ENCODE assay signal across 8 cellular contexts in genomic region chr4:151401739-151402138, GRCh38.
"Had no signal": no experiment of that assay in that cellular context is flagged by ENCODE, and none has a peak within 500 bp of the region (broad histone marks: within the 10 kb centered on the region; RNA-seq: fewer than 3 reads in every experiment).

No MANE protein-coding gene starts in this region.

- H3K27ac Mint-ChIP-seq: GM23338, H9 had no signal

- ATAC-seq: GM23338, HepG2 had no signal

- H3K27ac ChIP-seq: HL-60 had no signal

- H3K9me3 Mint-ChIP-seq: H9, IgD-negative memory B cell had no signal

- H3K4me1 Mint-ChIP-seq: IgD-negative memory B cell had no signal

- H3K4me3 ChIP-seq: GM23338 had no signal

- FAIRE-seq: H1, H54, HepG2 had no signal

- DNase-seq: H9, HCEC 1CT had no signal

- H3K36me3 Mint-ChIP-seq: IgD-negative memory B cell had no signal

- H3K4me3 Mint-ChIP-seq: GM23338, H9, IgD-negative memory B cell had no signal
